In the genomic region with DNA sequence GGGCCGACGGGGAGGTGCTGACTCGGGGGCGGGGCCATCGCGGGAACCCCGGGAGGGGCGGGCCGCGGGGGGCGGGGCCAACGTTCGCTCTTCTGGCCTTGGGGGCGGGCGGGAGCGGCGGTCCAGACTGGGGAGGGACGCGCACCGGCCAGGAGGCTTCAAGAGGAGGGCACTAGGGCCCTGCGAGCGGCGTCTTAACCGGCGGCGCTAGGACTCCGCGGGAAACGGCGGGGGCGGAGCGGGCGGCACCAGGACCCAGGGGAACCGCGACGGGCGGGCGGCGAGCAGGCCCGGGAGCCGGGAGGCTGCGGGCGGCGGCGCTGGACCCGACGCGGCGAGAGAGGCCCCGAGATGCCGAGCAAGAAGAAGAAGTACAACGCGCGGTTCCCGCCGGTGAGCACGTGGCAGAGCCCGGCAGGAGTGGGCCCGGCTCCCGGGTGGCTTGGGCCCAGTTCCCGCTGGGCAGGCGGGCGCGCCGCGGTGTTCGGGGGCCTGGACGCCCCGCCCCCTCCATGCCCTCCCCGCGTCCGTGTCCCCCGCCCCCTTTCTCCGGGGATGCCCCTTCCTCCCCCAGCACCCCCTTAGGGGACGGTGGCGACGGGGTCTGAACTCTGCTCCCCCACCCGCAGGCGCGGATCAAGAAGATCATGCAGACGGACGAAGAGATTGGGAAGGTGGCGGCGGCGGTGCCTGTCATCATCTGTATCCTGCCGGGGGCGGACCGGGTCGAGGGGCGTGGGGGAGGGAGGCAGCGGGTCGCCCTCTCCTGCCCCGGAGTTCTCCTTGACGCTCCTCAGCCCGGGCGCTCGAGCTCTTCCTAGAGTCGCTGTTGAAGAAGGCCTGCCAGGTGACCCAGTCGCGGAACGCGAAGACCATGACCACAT, we compare ENCODE assay signal across 8 cellular contexts. TPM values are rescaled to one million over a fixed set of nuclear protein-coding genes. Genes with fewer than 3 reads are reported as not detected.
DNase-seq lines count a peak whose midpoint lies in the region; ATAC-seq, FAIRE-seq and TF ChIP-seq lines count a peak whose summit lies in the region.

A gene with protein sequence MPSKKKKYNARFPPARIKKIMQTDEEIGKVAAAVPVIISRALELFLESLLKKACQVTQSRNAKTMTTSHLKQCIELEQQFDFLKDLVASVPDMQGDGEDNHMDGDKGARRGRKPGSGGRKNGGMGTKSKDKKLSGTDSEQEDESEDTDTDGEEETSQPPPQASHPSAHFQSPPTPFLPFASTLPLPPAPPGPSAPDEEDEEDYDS (plus strand): TSS at position 276 of the 884 bp plus-strand sequence. CDS start 76 bp downstream, at position 352.

- H3K4me1 ChIP-seq in mononuclear cell (ENCODE audit: insufficient read depth, low read length) = peaks cover 64% of the 10 kb centered on the region

- ATAC-seq in GM21576 (IDR thresholded peaks at IDR 0.05; ENCODE audit: unreplicated experiment) = peak; percentile 78

- TF ChIP-seq RAD21 in Ishikawa (IDR thresholded peaks at IDR 0.05; ENCODE audit: low read depth) = no peak

- DNase-seq in D721Med (ENCODE audit: insufficient read length, low spot score) (peak; percentile 95), OCI-M2 (lab: John Stamatoyannopoulos, UW; ENCODE audit: unreplicated experiment) (peak; percentile 68), activated T-cell treated with anti-CD3 and anti-CD28 coated beads for 4 hours (peak; percentile 99), epithelial cell of esophagus (ENCODE audit: low read depth) (peak; percentile 99)
- DNase-seq in stimulated activated CD8-positive, alpha-beta memory T cell treated with anti-CD3 and anti-CD28 coated beads, Interleukin-2, amount 100 ng/mL, for 48 hours (ENCODE audit: low read depth in 2 of 2) = peak; percentile 98 to 100

- H3K9me3 ChIP-seq in mononuclear cell (ENCODE audit: low read depth, low read length) = no peaks in the 10 kb centered on the region

- peak; percentile 63 for TF ChIP-seq EP300 in Ishikawa (IDR thresholded peaks at IDR 0.05; ENCODE audit: borderline replicate concordance)

- FAIRE-seq in D721Med (lab: Jason Lieb, UNC) = no peak

- peak within 1 kb of the TSS; percentile 85 for H3K4me3 ChIP-seq in epithelial cell of esophagus (ENCODE audit: low read length)
- peak within 1 kb of the TSS; percentile 77 for H3K4me3 ChIP-seq in mononuclear cell (ENCODE audit: low read length)

- no peaks in the 10 kb centered on the region for H3K27me3 ChIP-seq in mononuclear cell (ENCODE audit: insufficient read depth, low read length)

- no peak for TF ChIP-seq CTCF in D721Med (IDR thresholded peaks at IDR 0.05; ENCODE audit: insufficient read depth, missing control alignments)
- no peak for TF ChIP-seq CTCF in epithelial cell of esophagus (IDR thresholded peaks at IDR 0.05; ENCODE audit: insufficient read depth, low read depth, low read length, missing control alignments)

TF ChIP-seq in Ishikawa, 13 proteins besides CTCF, POLR2A, EP300 and RAD21:
- peak; percentile 49; the same call in 1 of the 2 replicates for TF ChIP-seq CREB1 (IDR thresholded peaks at IDR 0.05; ENCODE audit: low read depth)
- peak; percentile 56 for TF ChIP-seq TAF1 (IDR thresholded peaks at IDR 0.05; ENCODE audit: low read depth)
- 0 out of 2 replicates have a peak, but pooled peaks have one; percentile 61 for TF ChIP-seq ZBTB7A (IDR thresholded peaks at IDR 0.05; ENCODE audit: low read depth)
- TF ChIP-seq EGR1 (IDR thresholded peaks at IDR 0.05) = peak; percentile 100
- TF ChIP-seq TCF12 (IDR thresholded peaks at IDR 0.05; ENCODE audit: low read depth) = peak; percentile 78; the same call in 1 of the 2 replicates
- TF ChIP-seq YY1 (IDR thresholded peaks at IDR 0.05; ENCODE audit: low read depth) = no peak
- TF ChIP-seq TEAD4 (IDR thresholded peaks at IDR 0.05) = peak; percentile 59
- TF ChIP-seq, protein P1, sequence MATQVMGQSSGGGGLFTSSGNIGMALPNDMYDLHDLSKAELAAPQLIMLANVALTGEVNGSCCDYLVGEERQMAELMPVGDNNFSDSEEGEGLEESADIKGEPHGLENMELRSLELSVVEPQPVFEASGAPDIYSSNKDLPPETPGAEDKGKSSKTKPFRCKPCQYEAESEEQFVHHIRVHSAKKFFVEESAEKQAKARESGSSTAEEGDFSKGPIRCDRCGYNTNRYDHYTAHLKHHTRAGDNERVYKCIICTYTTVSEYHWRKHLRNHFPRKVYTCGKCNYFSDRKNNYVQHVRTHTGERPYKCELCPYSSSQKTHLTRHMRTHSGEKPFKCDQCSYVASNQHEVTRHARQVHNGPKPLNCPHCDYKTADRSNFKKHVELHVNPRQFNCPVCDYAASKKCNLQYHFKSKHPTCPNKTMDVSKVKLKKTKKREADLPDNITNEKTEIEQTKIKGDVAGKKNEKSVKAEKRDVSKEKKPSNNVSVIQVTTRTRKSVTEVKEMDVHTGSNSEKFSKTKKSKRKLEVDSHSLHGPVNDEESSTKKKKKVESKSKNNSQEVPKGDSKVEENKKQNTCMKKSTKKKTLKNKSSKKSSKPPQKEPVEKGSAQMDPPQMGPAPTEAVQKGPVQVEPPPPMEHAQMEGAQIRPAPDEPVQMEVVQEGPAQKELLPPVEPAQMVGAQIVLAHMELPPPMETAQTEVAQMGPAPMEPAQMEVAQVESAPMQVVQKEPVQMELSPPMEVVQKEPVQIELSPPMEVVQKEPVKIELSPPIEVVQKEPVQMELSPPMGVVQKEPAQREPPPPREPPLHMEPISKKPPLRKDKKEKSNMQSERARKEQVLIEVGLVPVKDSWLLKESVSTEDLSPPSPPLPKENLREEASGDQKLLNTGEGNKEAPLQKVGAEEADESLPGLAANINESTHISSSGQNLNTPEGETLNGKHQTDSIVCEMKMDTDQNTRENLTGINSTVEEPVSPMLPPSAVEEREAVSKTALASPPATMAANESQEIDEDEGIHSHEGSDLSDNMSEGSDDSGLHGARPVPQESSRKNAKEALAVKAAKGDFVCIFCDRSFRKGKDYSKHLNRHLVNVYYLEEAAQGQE (IDR thresholded peaks at IDR 0.05; ENCODE audit: low read depth) = 0 out of 2 replicates have a peak, but pooled peaks have one; percentile 14
- TF ChIP-seq MAX (IDR thresholded peaks at IDR 0.05) = peak; percentile 81
- peak; percentile 54; the same call in 1 of the 2 replicates for TF ChIP-seq NFIC (IDR thresholded peaks at IDR 0.05)
- no peak for TF ChIP-seq FOXM1 (IDR thresholded peaks at IDR 0.05; ENCODE audit: borderline replicate concordance, low read depth)
- TF ChIP-seq, protein P2, sequence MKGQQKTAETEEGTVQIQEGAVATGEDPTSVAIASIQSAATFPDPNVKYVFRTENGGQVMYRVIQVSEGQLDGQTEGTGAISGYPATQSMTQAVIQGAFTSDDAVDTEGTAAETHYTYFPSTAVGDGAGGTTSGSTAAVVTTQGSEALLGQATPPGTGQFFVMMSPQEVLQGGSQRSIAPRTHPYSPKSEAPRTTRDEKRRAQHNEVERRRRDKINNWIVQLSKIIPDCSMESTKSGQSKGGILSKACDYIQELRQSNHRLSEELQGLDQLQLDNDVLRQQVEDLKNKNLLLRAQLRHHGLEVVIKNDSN (IDR thresholded peaks at IDR 0.05) = peak; percentile 23; the same call in 1 of the 2 replicates
- peak; percentile 15; the same call in 1 of the 2 replicates for TF ChIP-seq CEBPB (IDR thresholded peaks at IDR 0.05)

RNA-seq across cellular contexts. Expression of the gene that starts here (rescaled TPM):
- 65.6 TPM for total RNA-seq in mononuclear cell

Comparison
In these comparisons a context has a peak if more than half of its experiments do, and no peak if none do; other contexts are left out.
1. Peak in every context shown above with its lines: DNase-seq, ATAC-seq and H3K4me3 ChIP-seq.